In genomic region chr1:20975668-20976067, GRCh38 we compare ENCODE assay signal across 30 cellular contexts.
"Had no signal": no experiment of that assay in that cellular context is flagged by ENCODE, and none has a peak within 500 bp of the region (broad histone marks: within the 10 kb centered on the region; RNA-seq: fewer than 3 reads in every experiment).

No MANE protein-coding gene starts in this region.

- H3K27me3 ChIP-seq: ascending aorta, cardiac muscle cell had no signal

- ATAC-seq: activated CD8-positive, alpha-beta T cell treated with anti-CD3 and anti-CD28 coated beads for 36 hours; activated naive CD8-positive, alpha-beta T cell treated with anti-CD3 and anti-CD28 coated beads, Interleukin-2, amount 50 U/mL, for 24 hours; activated T-cell treated with anti-CD3 and anti-CD28 coated beads, Interleukin-2, amount 50 U/mL, for 4 hours had no signal

- H3K4me1 ChIP-seq: ascending aorta had no signal

- H3K9me3 ChIP-seq: ascending aorta had no signal

- H3K27ac ChIP-seq: ascending aorta, cardiac muscle cell, VCaP had no signal

- DNase-seq: activated B cell treated with CpG ODN at 0.5 μM for 24 hours; activated CD4-positive, alpha-beta memory T cell treated with anti-CD3 and anti-CD28 coated beads for 36 hours; activated CD4-positive, alpha-beta T cell treated with anti-CD3 and anti-CD28 coated beads for 4 hours; activated CD4-positive, alpha-beta T cell treated with anti-CD3 and anti-CD28 coated beads, Interleukin-2, amount 10 ng/mL, durations not matched to agents 24 days and 14 days; activated CD4-positive, alpha-beta T cell treated with anti-CD3 and anti-CD28 coated beads, Interleukin-2, amount 50 U/mL, for 1 hour; activated CD4-positive, alpha-beta T cell treated with anti-CD3 and anti-CD28 coated beads, Interleukin-2, amount 50 U/mL, for 4 hours; activated CD4-positive, CD25-positive, alpha-beta regulatory T cell treated with anti-CD3 and anti-CD28 coated beads, Interleukin-2, amount 50 U/mL, for 72 hours; activated CD8-positive, alpha-beta memory T cell treated with anti-CD3 and anti-CD28 coated beads, Interleukin-2, amount 50 U/mL, for 4 hours; activated CD8-positive, alpha-beta T cell treated with anti-CD3 and anti-CD28 coated beads for 36 hours; activated effector memory CD4-positive, alpha-beta T cell treated with anti-CD3 and anti-CD28 coated beads, Interleukin-2, amount 50 U/mL, for 16 hours; activated gamma-delta T cell treated with Interleukin-2 at 50 U/mL for 16 hours; activated naive CD4-positive, alpha-beta T cell; activated naive CD4-positive, alpha-beta T cell treated with anti-CD3 and anti-CD28 coated beads for 36 hours; activated naive CD8-positive, alpha-beta T cell treated with anti-CD3 and anti-CD28 coated beads, Interleukin-2, amount 10 ng/mL, durations not matched to agents 7 days and 5 days; activated naive CD8-positive, alpha-beta T cell treated with anti-CD3 and anti-CD28 coated beads, Interleukin-2, amount 50 U/mL, for 24 hours; activated T-cell treated with anti-CD3 and anti-CD28 coated beads for 4 hours; activated T-cell treated with anti-CD3 and anti-CD28 coated beads, Interleukin-2, amount 50 U/mL, for 1 hour; activated T-cell treated with anti-CD3 and anti-CD28 coated beads, Interleukin-2, amount 50 U/mL, for 4 hours; activated T-cell treated with anti-CD3 and anti-CD28 coated beads, Interleukin-2, amount 50 U/mL, for 72 hours; amygdala; anterior cingulate cortex; caudate nucleus; cerebellar nuclear complex; T-helper 2 cell; T-helper 9 cell had no signal

- H3K4me3 ChIP-seq: ascending aorta, cardiac muscle cell had no signal

- FAIRE-seq: bronchial epithelial cell, TTC549 had no signal
